ENCODE assay signal across 1 cellular context in the genomic region with DNA sequence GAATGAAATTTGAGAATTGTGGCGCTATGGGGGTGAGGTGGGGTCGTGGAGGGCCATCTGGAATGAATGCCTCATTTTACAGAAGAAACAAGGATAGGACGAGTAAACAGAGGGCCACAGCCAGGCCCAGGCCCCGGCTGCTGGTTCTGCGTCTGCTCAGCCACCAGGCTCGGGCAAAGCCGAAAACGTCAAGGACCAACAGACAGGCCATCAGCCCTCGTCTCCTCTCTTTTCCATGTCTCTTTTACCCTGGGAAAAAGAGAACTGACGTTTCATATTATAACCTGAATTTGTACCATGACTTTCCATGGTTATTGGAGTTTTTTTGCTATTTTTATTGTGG.
TF ChIP-seq lines count a peak whose summit lies in the region.

No MANE protein-coding gene starts in this region.

TF ChIP-seq in K562, 482 proteins besides CTCF, POLR2A, EP300 and RAD21 (continued from another document):
- TF ChIP-seq, protein P1, sequence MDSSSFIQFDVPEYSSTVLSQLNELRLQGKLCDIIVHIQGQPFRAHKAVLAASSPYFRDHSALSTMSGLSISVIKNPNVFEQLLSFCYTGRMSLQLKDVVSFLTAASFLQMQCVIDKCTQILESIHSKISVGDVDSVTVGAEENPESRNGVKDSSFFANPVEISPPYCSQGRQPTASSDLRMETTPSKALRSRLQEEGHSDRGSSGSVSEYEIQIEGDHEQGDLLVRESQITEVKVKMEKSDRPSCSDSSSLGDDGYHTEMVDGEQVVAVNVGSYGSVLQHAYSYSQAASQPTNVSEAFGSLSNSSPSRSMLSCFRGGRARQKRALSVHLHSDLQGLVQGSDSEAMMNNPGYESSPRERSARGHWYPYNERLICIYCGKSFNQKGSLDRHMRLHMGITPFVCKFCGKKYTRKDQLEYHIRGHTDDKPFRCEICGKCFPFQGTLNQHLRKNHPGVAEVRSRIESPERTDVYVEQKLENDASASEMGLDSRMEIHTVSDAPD (CRISPR knock-in tag; IDR thresholded peaks at IDR 0.05), result no peak
- no peak for TF ChIP-seq TEAD2 (tag; IDR thresholded peaks at IDR 0.05)
- no peak for TF ChIP-seq KLF6 (CRISPR knock-in tag; IDR thresholded peaks at IDR 0.05; ENCODE audit: borderline replicate concordance)
- TF ChIP-seq NCOA6 (IDR thresholded peaks at IDR 0.05), result no peak
- TF ChIP-seq, protein P2, sequence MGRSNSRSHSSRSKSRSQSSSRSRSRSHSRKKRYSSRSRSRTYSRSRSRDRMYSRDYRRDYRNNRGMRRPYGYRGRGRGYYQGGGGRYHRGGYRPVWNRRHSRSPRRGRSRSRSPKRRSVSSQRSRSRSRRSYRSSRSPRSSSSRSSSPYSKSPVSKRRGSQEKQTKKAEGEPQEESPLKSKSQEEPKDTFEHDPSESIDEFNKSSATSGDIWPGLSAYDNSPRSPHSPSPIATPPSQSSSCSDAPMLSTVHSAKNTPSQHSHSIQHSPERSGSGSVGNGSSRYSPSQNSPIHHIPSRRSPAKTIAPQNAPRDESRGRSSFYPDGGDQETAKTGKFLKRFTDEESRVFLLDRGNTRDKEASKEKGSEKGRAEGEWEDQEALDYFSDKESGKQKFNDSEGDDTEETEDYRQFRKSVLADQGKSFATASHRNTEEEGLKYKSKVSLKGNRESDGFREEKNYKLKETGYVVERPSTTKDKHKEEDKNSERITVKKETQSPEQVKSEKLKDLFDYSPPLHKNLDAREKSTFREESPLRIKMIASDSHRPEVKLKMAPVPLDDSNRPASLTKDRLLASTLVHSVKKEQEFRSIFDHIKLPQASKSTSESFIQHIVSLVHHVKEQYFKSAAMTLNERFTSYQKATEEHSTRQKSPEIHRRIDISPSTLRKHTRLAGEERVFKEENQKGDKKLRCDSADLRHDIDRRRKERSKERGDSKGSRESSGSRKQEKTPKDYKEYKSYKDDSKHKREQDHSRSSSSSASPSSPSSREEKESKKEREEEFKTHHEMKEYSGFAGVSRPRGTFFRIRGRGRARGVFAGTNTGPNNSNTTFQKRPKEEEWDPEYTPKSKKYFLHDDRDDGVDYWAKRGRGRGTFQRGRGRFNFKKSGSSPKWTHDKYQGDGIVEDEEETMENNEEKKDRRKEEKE (IDR thresholded peaks at IDR 0.05; ENCODE audit: borderline replicate concordance in 1 of 2, control insufficient read depth in 1 of 2, low read depth in 2 of 2, low read length in 1 of 2), result no peak
- TF ChIP-seq FOXJ2 (tag; IDR thresholded peaks at IDR 0.05), result no peak
- TF ChIP-seq HMG20B (CRISPR knock-in tag; IDR thresholded peaks at IDR 0.05), result no peak
- TF ChIP-seq MCM5 (IDR thresholded peaks at IDR 0.05; ENCODE audit: low read depth), result no peak
- TF ChIP-seq ADNP (tag; IDR thresholded peaks at IDR 0.05), result no peak
- TF ChIP-seq, protein P3, sequence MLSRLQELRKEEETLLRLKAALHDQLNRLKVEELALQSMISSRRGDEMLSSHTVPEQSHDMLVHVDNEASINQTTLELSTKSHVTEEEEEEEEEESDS (CRISPR knock-in tag; IDR thresholded peaks at IDR 0.05), result no peak
- TF ChIP-seq HIVEP1 (CRISPR knock-in tag; IDR thresholded peaks at IDR 0.05), result no peak
- TF ChIP-seq ZBTB17 (CRISPR knock-in tag; IDR thresholded peaks at IDR 0.05), result no peak
